Comparison of ENCODE assay signal across 10 cellular contexts in genomic region chr15:94324835-94325767, GRCh38.
DNase-seq lines count a peak whose midpoint lies in the region; TF ChIP-seq lines count a peak whose summit lies in the region.
"Had no signal": no experiment of that assay in that cellular context is flagged by ENCODE, and none has a peak within 500 bp of the region (broad histone marks: within the 10 kb centered on the region; RNA-seq: fewer than 3 reads in every experiment).

No MANE protein-coding gene starts in this region.

- H3K4me3 Mint-ChIP-seq in activated CD4-positive, alpha-beta T cell treated with anti-CD3 and anti-CD28 coated beads, Interleukin-2, amount 10 ng/mL, durations not matched to agents 24 days and 14 days = no peak overlapping the region
- no peak overlapping the region for H3K4me3 Mint-ChIP-seq in nephron progenitor cell
- no peak overlapping the region for H3K4me3 Mint-ChIP-seq in osteocyte (ENCODE audit: unreplicated experiment)
- H3K4me3 Mint-ChIP-seq: H9 had no signal

- intact Hi-C loops in activated CD4-positive, alpha-beta T cell treated with anti-CD3 and anti-CD28 coated beads, Interleukin-2, amount 10 ng/mL, durations not matched to agents 24 days and 14 days (cut with micrococcal nuclease) = loop anchor here (1.0 to 10.0 kb wide), 4 partner anchors 19 to 260 kb away; partner anchors contain the start of gene MCTP2

- peaks cover 25% of the 10 kb centered on the region for H3K4me1 Mint-ChIP-seq in activated CD4-positive, alpha-beta T cell treated with anti-CD3 and anti-CD28 coated beads, Interleukin-2, amount 10 ng/mL, durations not matched to agents 24 days and 14 days
- H3K4me1 Mint-ChIP-seq in nephron progenitor cell = peaks cover 22% of the 10 kb centered on the region
- H3K4me1 Mint-ChIP-seq in osteocyte (ENCODE audit: unreplicated experiment) = peaks cover 2% of the 10 kb centered on the region

- TF ChIP-seq CTCF in nephron progenitor cell (IDR thresholded peaks at IDR 0.05) = no peak
- no peak for TF ChIP-seq CTCF in osteocyte (IDR thresholded peaks at IDR 0.05)

- peak overlapping the region; percentile 25 for H3K27ac Mint-ChIP-seq in activated CD4-positive, alpha-beta T cell treated with anti-CD3 and anti-CD28 coated beads, Interleukin-2, amount 10 ng/mL, durations not matched to agents 24 days and 14 days
- H3K27ac Mint-ChIP-seq in nephron progenitor cell = peak overlapping the region; percentile 64
- no peak overlapping the region for H3K27ac Mint-ChIP-seq in osteocyte (ENCODE audit: unreplicated experiment)
- H3K27ac Mint-ChIP-seq: H9 had no signal

- no peaks in the 10 kb centered on the region for H3K9me3 Mint-ChIP-seq in activated CD4-positive, alpha-beta T cell treated with anti-CD3 and anti-CD28 coated beads, Interleukin-2, amount 10 ng/mL, durations not matched to agents 24 days and 14 days
- H3K9me3 Mint-ChIP-seq in nephron progenitor cell = no peaks in the 10 kb centered on the region
- H3K9me3 Mint-ChIP-seq in osteocyte (ENCODE audit: unreplicated experiment) = no peaks in the 10 kb centered on the region
- H3K9me3 Mint-ChIP-seq: brain, H9 had no signal

- DNase-seq in activated CD4-positive, alpha-beta T cell treated with anti-CD3 and anti-CD28 coated beads, Interleukin-2, amount 10 ng/mL, durations not matched to agents 24 days and 14 days = no peak
- DNase-seq in activated CD4-positive, alpha-beta T cell treated with anti-CD3 and anti-CD28 coated beads, Interleukin-2, amount 50 U/mL, for 4 hours = no peak
- peak; percentile 23 for DNase-seq in LoVo (ENCODE audit: low spot score)
- peak; percentile 29 for DNase-seq in activated gamma-delta T cell treated with Interleukin-2 at 50 U/mL for 16 hours
- DNase-seq in nephron progenitor cell = no peak
- no peak for DNase-seq in NCI-H1092 treated with DMSO at 0.1 percent for 48 hours (lab: John Stamatoyannopoulos, UW)
- DNase-seq in activated effector memory CD4-positive, alpha-beta T cell treated with anti-CD3 and anti-CD28 coated beads, Interleukin-2, amount 50 U/mL, for 16 hours = no peak
- DNase-seq in osteocyte (ENCODE audit: extremely low spot score, unreplicated experiment) = no peak

- H3K27me3 Mint-ChIP-seq in activated CD4-positive, alpha-beta T cell treated with anti-CD3 and anti-CD28 coated beads, Interleukin-2, amount 10 ng/mL, durations not matched to agents 24 days and 14 days = no peaks in the 10 kb centered on the region
- H3K27me3 Mint-ChIP-seq in nephron progenitor cell (ENCODE audit: low read depth, poor library complexity) (peaks cover 6% of the 10 kb centered on the region), osteocyte (ENCODE audit: unreplicated experiment) (no peaks in the 10 kb centered on the region)

- H3K36me3 Mint-ChIP-seq in activated CD4-positive, alpha-beta T cell treated with anti-CD3 and anti-CD28 coated beads, Interleukin-2, amount 10 ng/mL, durations not matched to agents 24 days and 14 days (ENCODE audit: low read depth) = peaks cover 39% of the 10 kb centered on the region
- H3K36me3 Mint-ChIP-seq in nephron progenitor cell (ENCODE audit: low read depth) (no peaks in the 10 kb centered on the region), osteocyte (ENCODE audit: unreplicated experiment) (no peaks in the 10 kb centered on the region)
- H3K36me3 Mint-ChIP-seq: brain had no signal

Comparison
In these comparisons a context has a peak if more than half of its experiments do, and no peak if none do; other contexts are left out.
1. DNase-seq: peak in LoVo (single experiment) and activated gamma-delta T cell treated with Interleukin-2 at 50 U/mL for 16 hours (single experiment); none in activated CD4-positive, alpha-beta T cell treated with anti-CD3 and anti-CD28 coated beads, Interleukin-2, amount 10 ng/mL, durations not matched to agents 24 days and 14 days (single experiment), activated CD4-positive, alpha-beta T cell treated with anti-CD3 and anti-CD28 coated beads, Interleukin-2, amount 50 U/mL, for 4 hours (0 of 2), nephron progenitor cell (single experiment), NCI-H1092 treated with DMSO at 0.1 percent for 48 hours (single experiment), activated effector memory CD4-positive, alpha-beta T cell treated with anti-CD3 and anti-CD28 coated beads, Interleukin-2, amount 50 U/mL, for 16 hours (single experiment) and osteocyte (single experiment).